ENCODE assay signal across 17 cellular contexts in the genomic region with DNA sequence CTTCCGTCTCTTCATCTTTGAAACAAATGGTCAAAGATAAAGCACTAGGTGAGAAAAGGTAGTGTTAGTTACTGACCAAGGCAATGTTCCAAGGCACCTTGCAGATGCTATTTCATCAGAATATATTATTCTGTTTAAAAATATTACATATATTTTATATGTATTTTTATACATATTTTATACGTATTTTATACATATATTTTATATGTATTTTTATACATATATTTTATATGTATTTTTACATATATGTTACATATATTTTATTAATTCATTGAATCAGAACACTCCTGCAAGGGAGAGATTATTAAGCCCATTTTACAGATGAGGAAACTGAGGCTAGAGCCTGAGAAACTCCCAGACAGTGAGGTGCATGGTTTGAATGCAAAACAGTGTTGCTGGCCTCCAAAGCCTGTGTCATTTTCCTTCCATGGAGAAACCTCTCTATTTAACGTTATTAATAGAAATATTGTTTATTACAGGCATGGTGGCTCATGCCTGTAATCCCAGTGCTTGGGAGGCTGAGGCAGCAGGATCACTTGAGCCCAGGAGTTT.
DNase-seq lines count a peak whose midpoint lies in the region; ATAC-seq, FAIRE-seq and TF ChIP-seq lines count a peak whose summit lies in the region.
"Had no signal": no experiment of that assay in that cellular context is flagged by ENCODE, and none has a peak within 500 bp of the region (broad histone marks: within the 10 kb centered on the region; RNA-seq: fewer than 3 reads in every experiment).

No MANE protein-coding gene starts in this region.

- POLR2A ChIA-PET in HepG2 (lab: Yijun Ruan, JAX): no interaction called here

- no peaks in the 10 kb centered on the region for H3K36me3 Mint-ChIP-seq in activated T-helper 17 cell treated with anti-CD3 and anti-CD28 coated beads, Interleukin-2, amount 50 U/mL, for 72 hours (ENCODE audit: low read depth)
- H3K36me3 Mint-ChIP-seq in Calu3 (ENCODE audit: insufficient read depth, unreplicated experiment): no peaks in the 10 kb centered on the region
- H3K36me3 Mint-ChIP-seq: CD4-positive, CD25-positive, alpha-beta regulatory T cell; IgD-negative memory B cell had no signal

- H3K9me3 Mint-ChIP-seq in activated T-helper 17 cell treated with anti-CD3 and anti-CD28 coated beads, Interleukin-2, amount 50 U/mL, for 72 hours: no peaks in the 10 kb centered on the region
- no peaks in the 10 kb centered on the region for H3K9me3 Mint-ChIP-seq in Calu3 (ENCODE audit: low read depth, unreplicated experiment)

- H2AFZ ChIP-seq in HepG2 (ENCODE audit: low read length): no peak overlapping the region

- CTCF ChIA-PET in HepG2 (lab: Yijun Ruan, JAX; ENCODE audit: low intra/inter-chr PET ratio, low total read pairs) (no interaction called here), Calu3 (lab: Charles Lee) (interaction anchor here (0.9 kb wide), 1 partner anchor 8 kb away, joined by 4 read pairs; no protein-coding TSS in a partner anchor)

- H3K4me1 Mint-ChIP-seq in activated T-helper 17 cell treated with anti-CD3 and anti-CD28 coated beads, Interleukin-2, amount 50 U/mL, for 72 hours: no peaks in the 10 kb centered on the region
- H3K4me1 Mint-ChIP-seq in Calu3 (ENCODE audit: low read depth, unreplicated experiment): peaks cover 12% of the 10 kb centered on the region
- H3K4me1 Mint-ChIP-seq: CD4-positive, CD25-positive, alpha-beta regulatory T cell had no signal

- H3K79me2 ChIP-seq in HepG2 (ENCODE audit: insufficient read depth, low read length): no peaks in the 10 kb centered on the region

- TF ChIP-seq EP300 in HepG2 (IDR thresholded peaks at IDR 0.05; ENCODE audit: low read depth in 2 of 2, low read length in 2 of 2): no peak
- TF ChIP-seq EP300 in HepG2 (CRISPR knock-in tag; IDR thresholded peaks at IDR 0.05; ENCODE audit: borderline replicate concordance): no peak

- TF ChIP-seq CTCF in HepG2 (CRISPR knock-in tag; IDR thresholded peaks at IDR 0.05) (no peak), right lobe of liver (IDR thresholded peaks at IDR 0.05) (no peak), coronary artery (IDR thresholded peaks at IDR 0.05) (no peak), pancreas (IDR thresholded peaks at IDR 0.05) (no peak), Calu3 (IDR thresholded peaks at IDR 0.05; ENCODE audit: unreplicated experiment) (no peak)

- no peak overlapping the region for H3K4me2 ChIP-seq in HepG2 (ENCODE audit: low read depth, low read length)
- H3K4me2 ChIP-seq: BLaER1, GM23338 had no signal

- no peak overlapping the region for H3K4me3 Mint-ChIP-seq in activated T-helper 17 cell treated with anti-CD3 and anti-CD28 coated beads, Interleukin-2, amount 50 U/mL, for 72 hours
- H3K4me3 Mint-ChIP-seq in Calu3 (ENCODE audit: low read depth, unreplicated experiment): no peak overlapping the region
- H3K4me3 Mint-ChIP-seq: CD4-positive, CD25-positive, alpha-beta regulatory T cell; GM23338; IgD-negative memory B cell had no signal

- intact Hi-C loops in HepG2 (cut with micrococcal nuclease; ENCODE audit: unreplicated experiment) (no loop called here), right lobe of liver (cut with DNase I) (no loop called here), pancreas (cut with DNase I) (no loop called here), Calu3 (cut with micrococcal nuclease; ENCODE audit: unreplicated experiment) (no loop called here)

- no TSS peak for BruUV-seq in HepG2 (replicated peaks; lab: Mats Ljungman, UMichigan)
- BruUV-seq in Calu3 (replicated peaks; lab: Mats Ljungman, UMichigan): no TSS peak

- H3K36me3 ChIP-seq in HepG2 (replicated peaks in 1 of 2; ENCODE audit: control insufficient read depth in 1 of 2, insufficient read depth in 2 of 2, low read length in 2 of 2) (no peaks in the 10 kb centered on the region), right lobe of liver (no peaks in the 10 kb centered on the region), pancreas (no peaks in the 10 kb centered on the region)
- H3K36me3 ChIP-seq: BLaER1, HAP-1 had no signal

- in situ Hi-C loops in HepG2 (cut with HindIII; ENCODE audit: extremely low pct_ligation_motif_present, low pct_unique_long_range_greater_than_20kb): no loop called here

- no peak for ATAC-seq in HepG2
- no peak for ATAC-seq in right lobe of liver
- no peak for ATAC-seq in pancreas
- ATAC-seq in activated T-helper 17 cell treated with anti-CD3 and anti-CD28 coated beads, Interleukin-2, amount 50 U/mL, for 72 hours (replicated peaks): no peak
- ATAC-seq: GM12878 had no signal

- H3K4me3 ChIP-seq in HepG2 (replicated peaks in 1 of 3; ENCODE audit: insufficient read depth in 1 of 3, low read depth in 2 of 3, low read length in 3 of 3) (no peak overlapping the region), right lobe of liver (no peak overlapping the region), coronary artery (no peak overlapping the region), pancreas (no peak overlapping the region)
- H3K4me3 ChIP-seq: BLaER1, GM12878, GM23338, HAP-1 had no signal

- FAIRE-seq in HepG2 (lab: Jason Lieb, UNC): no peak
- FAIRE-seq in pancreas (lab: Jason Lieb, UNC): peak; percentile 98
- FAIRE-seq: GM12878, GM18507 had no signal

- no peak for DNase-seq in HepG2 (ENCODE audit: low spot score)
- no peak for DNase-seq in right lobe of liver
- peak; percentile 19 for DNase-seq in coronary artery (ENCODE audit: low spot score)
- DNase-seq in pancreas: no peak
- no peak for DNase-seq in mesenteric fat pad (ENCODE audit: low spot score)
- DNase-seq in Calu3: no peak
- DNase-seq: AML-193; CD4-positive, CD25-positive, alpha-beta regulatory T cell; DMS 273 treated with DMSO at 0.1 percent for 48 hours had no signal

- no peak overlapping the region for H3K27ac ChIP-seq in HepG2 (ENCODE audit: extremely low read length, insufficient read depth, low read length)
- H3K27ac ChIP-seq in right lobe of liver: no peak overlapping the region
- no peak overlapping the region for H3K27ac ChIP-seq in coronary artery
- no peak overlapping the region for H3K27ac ChIP-seq in pancreas
- H3K27ac ChIP-seq: 22Rv1, BLaER1 had no signal

- no peaks in the 10 kb centered on the region for H4K20me1 ChIP-seq in HepG2 (ENCODE audit: insufficient read depth, low read length)
- H4K20me1 ChIP-seq: BLaER1 had no signal

- TF ChIP-seq POLR2A in HepG2 (IDR thresholded peaks at IDR 0.05; ENCODE audit: insufficient read depth in 1 of 2, low read depth in 2 of 2, low read length in 2 of 2) (no peak), right lobe of liver (IDR thresholded peaks at IDR 0.05) (no peak)

- no peak overlapping the region for H3K27ac Mint-ChIP-seq in activated T-helper 17 cell treated with anti-CD3 and anti-CD28 coated beads, Interleukin-2, amount 50 U/mL, for 72 hours
- H3K27ac Mint-ChIP-seq in Calu3 (ENCODE audit: unreplicated experiment): no peak overlapping the region
- H3K27ac Mint-ChIP-seq: GM23338, IgD-negative memory B cell had no signal

- 28% methylated on average over 3 of the region's 3 CpGs for WGBS in HepG2 (ENCODE audit: low lambda C conversion rate)
- 46% methylated on average over 3 of the region's 3 CpGs for WGBS in right lobe of liver (ENCODE audit: insufficient coverage, low coverage, low lambda C conversion rate, missing lambda C conversion rate)
- WGBS in pancreas, 2 donors: 55 to 57% methylated on average over 3 of the region's 3 CpGs

- H3K9ac ChIP-seq in HepG2 (ENCODE audit: insufficient read depth, low read depth, low read length): no peak overlapping the region
- H3K9ac ChIP-seq: BLaER1 had no signal

- H3K9me3 ChIP-seq in HepG2 (ENCODE audit: low read length) (no peaks in the 10 kb centered on the region), right lobe of liver (no peaks in the 10 kb centered on the region), pancreas (no peaks in the 10 kb centered on the region)

- peaks cover 9% of the 10 kb centered on the region for H3K27me3 Mint-ChIP-seq in activated T-helper 17 cell treated with anti-CD3 and anti-CD28 coated beads, Interleukin-2, amount 50 U/mL, for 72 hours
- H3K27me3 Mint-ChIP-seq in Calu3 (ENCODE audit: unreplicated experiment): peaks cover 38% of the 10 kb centered on the region

- TF ChIP-seq RAD21 in HepG2 (CRISPR knock-in tag; IDR thresholded peaks at IDR 0.05): no peak

- H3K4me1 ChIP-seq in HepG2 (ENCODE audit: insufficient read depth, low read length): no peaks in the 10 kb centered on the region
- H3K4me1 ChIP-seq in right lobe of liver: no peaks in the 10 kb centered on the region
- H3K4me1 ChIP-seq in pancreas: no peaks in the 10 kb centered on the region
- H3K4me1 ChIP-seq: HAP-1 had no signal

- H3K27me3 ChIP-seq in HepG2 (ENCODE audit: control insufficient read depth in 1 of 2, insufficient read depth in 2 of 2, low read length in 2 of 2) (no peaks in the 10 kb centered on the region), right lobe of liver (no peaks in the 10 kb centered on the region), pancreas (no peaks in the 10 kb centered on the region)
- H3K27me3 ChIP-seq: BLaER1 had no signal

TF ChIP-seq in HepG2, 621 proteins besides CTCF, POLR2A, EP300 and RAD21:
- TF ChIP-seq, protein P1, sequence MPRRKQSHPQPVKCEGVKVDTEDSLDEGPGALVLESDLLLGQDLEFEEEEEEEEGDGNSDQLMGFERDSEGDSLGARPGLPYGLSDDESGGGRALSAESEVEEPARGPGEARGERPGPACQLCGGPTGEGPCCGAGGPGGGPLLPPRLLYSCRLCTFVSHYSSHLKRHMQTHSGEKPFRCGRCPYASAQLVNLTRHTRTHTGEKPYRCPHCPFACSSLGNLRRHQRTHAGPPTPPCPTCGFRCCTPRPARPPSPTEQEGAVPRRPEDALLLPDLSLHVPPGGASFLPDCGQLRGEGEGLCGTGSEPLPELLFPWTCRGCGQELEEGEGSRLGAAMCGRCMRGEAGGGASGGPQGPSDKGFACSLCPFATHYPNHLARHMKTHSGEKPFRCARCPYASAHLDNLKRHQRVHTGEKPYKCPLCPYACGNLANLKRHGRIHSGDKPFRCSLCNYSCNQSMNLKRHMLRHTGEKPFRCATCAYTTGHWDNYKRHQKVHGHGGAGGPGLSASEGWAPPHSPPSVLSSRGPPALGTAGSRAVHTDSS (CRISPR knock-in tag; conservative IDR thresholded peaks at IDR 0.05): no peak
- TF ChIP-seq ZNF629 (CRISPR knock-in tag; conservative IDR thresholded peaks at IDR 0.05): peak; percentile 59
